Comparison of ENCODE assay signal across 8 cellular contexts in the genomic region with DNA sequence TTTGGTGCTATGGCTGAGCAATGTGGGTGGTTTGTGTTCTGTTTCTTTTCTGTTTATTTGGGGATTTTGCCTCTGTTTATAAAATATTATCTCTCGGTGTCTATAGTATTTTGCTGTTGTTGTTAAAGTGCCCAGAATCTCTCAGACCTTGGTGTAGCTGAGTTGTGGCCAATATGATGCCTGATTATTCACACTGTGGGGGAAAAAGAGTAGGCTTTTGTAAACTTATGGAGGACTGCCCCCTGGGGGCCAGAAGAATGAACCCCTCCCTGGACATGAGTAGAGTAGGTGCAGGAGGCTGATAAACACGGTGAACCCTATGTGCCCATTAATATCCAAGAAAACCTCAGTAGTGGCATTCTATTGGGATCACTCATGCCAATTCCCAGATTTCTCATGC. TPM values are rescaled to one million over a fixed set of nuclear protein-coding genes. Genes with fewer than 3 reads are reported as not detected.
DNase-seq lines count a peak whose midpoint lies in the region; ATAC-seq and TF ChIP-seq lines count a peak whose summit lies in the region.

No MANE protein-coding gene starts in this region.

- CTCF ChIA-PET in mammary epithelial cell (lab: Charles Lee; ENCODE audit: low non-redundant PET) = no interaction called here

- H3K4me1 ChIP-seq in DND-41 (ENCODE audit: insufficient read depth, low read length) (no peaks in the 10 kb centered on the region), mammary epithelial cell (ENCODE audit: insufficient read depth, low read length) (peaks cover 4% of the 10 kb centered on the region), aorta (ENCODE audit: control insufficient read depth in 1 of 2, insufficient read depth in 2 of 2, low read length in 2 of 2) (no peaks in the 10 kb centered on the region)

- H3K9me3 ChIP-seq in DND-41 (ENCODE audit: insufficient read depth, low read length, severe bottlenecking) (no peaks in the 10 kb centered on the region), mammary epithelial cell (replicated peaks; ENCODE audit: insufficient read depth, low read length) (no peaks in the 10 kb centered on the region), aorta (ENCODE audit: control insufficient read depth, low read length) (no peaks in the 10 kb centered on the region)

- H3K27me3 ChIP-seq in DND-41 (ENCODE audit: insufficient read depth, low read length, poor library complexity) (no peaks in the 10 kb centered on the region), mammary epithelial cell (ENCODE audit: insufficient read depth, low read length) (no peaks in the 10 kb centered on the region), aorta (ENCODE audit: control insufficient read depth in 1 of 2, insufficient read depth in 2 of 2, low read length in 1 of 2) (no peaks in the 10 kb centered on the region)

- H3K36me3 Mint-ChIP-seq in HFFc6 (ENCODE audit: low read depth) = no peaks in the 10 kb centered on the region

- H3K9me3 Mint-ChIP-seq in HFFc6 = no peaks in the 10 kb centered on the region

- H3K4me1 Mint-ChIP-seq in HFFc6 (ENCODE audit: low read depth) = peaks cover 29% of the 10 kb centered on the region

- TF ChIP-seq CTCF in DND-41 (IDR thresholded peaks at IDR 0.05; ENCODE audit: borderline replicate concordance, extremely low read depth, low read length, poor library complexity, severe bottlenecking) (peak; percentile 25), HFFc6 (IDR thresholded peaks at IDR 0.05) (peak; percentile 91), mammary epithelial cell (conservative IDR thresholded peaks at IDR 0.05 in 1 of 2, IDR thresholded peaks at IDR 0.05 in 1 of 2; ENCODE audit: extremely low read depth in 1 of 2, insufficient read depth in 1 of 2, low read depth in 1 of 2, low read length in 2 of 2) (peak; percentile 61 to 71)

- no peaks in the 10 kb centered on the region for H3K79me2 ChIP-seq in DND-41 (ENCODE audit: insufficient read depth, low read length)
- no peaks in the 10 kb centered on the region for H3K79me2 ChIP-seq in mammary epithelial cell (ENCODE audit: insufficient read depth, low read length)

- no peak overlapping the region for H3K9ac ChIP-seq in DND-41 (ENCODE audit: low read depth, low read length)
- no peak overlapping the region for H3K9ac ChIP-seq in mammary epithelial cell (ENCODE audit: insufficient read depth, low read length)

- in situ Hi-C loops in mammary epithelial cell (cut with MboI; ENCODE audit: low sequenced_read_pairs in 2 of 2) = loop anchor here in 1 of 2 donors (10.0 to 25.0 kb wide), 2 partner anchors 104 to 347 kb away; no protein-coding TSS in a partner anchor

- H3K36me3 ChIP-seq in DND-41 (ENCODE audit: insufficient read depth, low read length) (no peaks in the 10 kb centered on the region), mammary epithelial cell (ENCODE audit: insufficient read depth, low read length) (no peaks in the 10 kb centered on the region), aorta (ENCODE audit: control insufficient read depth in 1 of 2, insufficient read depth in 2 of 2, low read length in 1 of 2) (no peaks in the 10 kb centered on the region)

- intact Hi-C loops in mammary epithelial cell (cut with micrococcal nuclease) (loop anchor here (1.0 kb wide), 3 partner anchors 95 to 335 kb away; no protein-coding TSS in a partner anchor), aorta (cut with DNase I) (loop anchor here (1.0 to 5.0 kb wide), 4 partner anchors 104 to 327 kb away; no protein-coding TSS in a partner anchor)

- H4K20me1 ChIP-seq in DND-41 (ENCODE audit: insufficient read depth, low read length) (no peaks in the 10 kb centered on the region), mammary epithelial cell (ENCODE audit: insufficient read depth, low read length) (no peaks in the 10 kb centered on the region)

- ATAC-seq in DND-41 (ENCODE audit: insufficient read depth, low read depth) (no peak), aorta (ENCODE audit: low FRiP score) (peak; percentile 81), GM19467 (IDR thresholded peaks at IDR 0.05; ENCODE audit: unreplicated experiment) (no peak), HG03469 (IDR thresholded peaks at IDR 0.05; ENCODE audit: unreplicated experiment) (no peak)

- H3K27ac Mint-ChIP-seq in HFFc6 = no peak overlapping the region

- BruUV-seq in mammary epithelial cell (replicated peaks; lab: Mats Ljungman, UMichigan) = no TSS peak

- H3K4me3 ChIP-seq in DND-41 (ENCODE audit: low read depth in 1 of 2, low read length in 2 of 2) (no peak overlapping the region), mammary epithelial cell (replicated peaks in 1 of 3; ENCODE audit: insufficient read depth in 1 of 3, low read depth in 2 of 3, low read length in 3 of 3) (no peak overlapping the region), aorta (ENCODE audit: low read length in 2 of 2) (no peak overlapping the region)

- 44% methylated on average over 2 of the region's 2 CpGs for WGBS in mammary epithelial cell (ENCODE audit: low coverage, missing lambda C conversion rate)
- 0 to 2% methylated on average over 2 of the region's 2 CpGs for WGBS in aorta, 2 donors

- H3K4me2 ChIP-seq in DND-41 (ENCODE audit: insufficient read depth, low read length) (no peak overlapping the region), mammary epithelial cell (ENCODE audit: insufficient read depth, low read depth, low read length) (no peak overlapping the region)

- dilution Hi-C loops in mammary epithelial cell (cut with HindIII; ENCODE audit: low sequenced_read_pairs) = no loop called here

- H3K27ac ChIP-seq in DND-41 (ENCODE audit: low read length) = no peak overlapping the region
- no peak overlapping the region for H3K27ac ChIP-seq in mammary epithelial cell (ENCODE audit: insufficient read depth, low read depth, low read length)
- no peak overlapping the region for H3K27ac ChIP-seq in aorta (ENCODE audit: low read depth in 1 of 2, low read length in 2 of 2)

- H2AFZ ChIP-seq in DND-41 (ENCODE audit: low read depth, low read length) = no peak overlapping the region
- no peak overlapping the region for H2AFZ ChIP-seq in mammary epithelial cell (ENCODE audit: low read depth, low read length)

- DNase-seq in DND-41 = no peak
- peak; percentile 75 for DNase-seq in HFFc6
- peak; percentile 43 for DNase-seq in NCI-H345 treated with DMSO at 0.1 percent for 48 hours (lab: John Stamatoyannopoulos, UW; ENCODE audit: unreplicated experiment)
- DNase-seq in mammary epithelial cell = peak; percentile 57
- peak; percentile 44 for DNase-seq in left kidney (ENCODE audit: low read depth, low spot score)
- peak; percentile 74 to 86 for DNase-seq in aorta

- H3K27me3 Mint-ChIP-seq in HFFc6 (ENCODE audit: insufficient read depth) = peaks cover 3% of the 10 kb centered on the region; the same call in 1 of the 2 replicates

- no peak overlapping the region for H3K4me3 Mint-ChIP-seq in HFFc6

RNA-seq across cellular contexts. Expression of gene DPYSL3, which starts 49.0 kb away (rescaled TPM):
- total RNA-seq in HFFc6 (2021; fragmentation: NEBNext Ultra II Directional; extraction: Animal tissue kit (Norgen Biotek cat#: 25700)) = 10 to 100 TPM; 41.9 to 57.7 (median 55.3) TPM
- total RNA-seq in mammary epithelial cell = 1 to 10 TPM; 2.8 to 8.8 TPM
- 13.9 TPM for polyA plus RNA-seq in mammary epithelial cell
- 38.0 TPM for polyA minus RNA-seq in mammary epithelial cell
- 100 to 1,000 TPM; 288 to 344 TPM for total RNA-seq in aorta
- 100 to 1,000 TPM in 1 of 2 donors, 10 to 100 TPM in 1; 85.1 to 103 TPM for polyA plus RNA-seq in aorta

Comparison
In these comparisons a context has a peak if more than half of its experiments do, and no peak if none do; other contexts are left out.
1. CTCF ChIP-seq: peak in every context shown above with its lines; median percentile 91 in HFFc6; 66 in mammary epithelial cell; 25 in DND-41.
2. RNA of gene DPYSL3, which starts 49.0 kb away (total RNA-seq): 288 to 344 TPM in aorta; 41.9 to 57.7 TPM in HFFc6 and 2.8 to 8.8 TPM in mammary epithelial cell; every median in the first group is over 4 times any median in the second.